Comparison of ENCODE assay signal across 8 cellular contexts in genomic region chr17:48791128-48792032, GRCh38. TPM values are rescaled to one million over a fixed set of nuclear protein-coding genes. Genes with fewer than 3 reads are reported as not detected.
DNase-seq lines count a peak whose midpoint lies in the region; ATAC-seq and TF ChIP-seq lines count a peak whose summit lies in the region.

No MANE protein-coding gene starts in this region.

- ATAC-seq in GM21528 (IDR thresholded peaks at IDR 0.05; ENCODE audit: low FRiP score, unreplicated experiment) (no peak), GM18909 (IDR thresholded peaks at IDR 0.05; ENCODE audit: poor library complexity, unreplicated experiment) (no peak)

- peak; percentile 39 for TF ChIP-seq CTCF in GM20000 (IDR thresholded peaks at IDR 0.05; ENCODE audit: extremely low read depth, missing control alignments)
- TF ChIP-seq CTCF in foreskin fibroblast (IDR thresholded peaks at IDR 0.05; ENCODE audit: low read depth, low read length) = peak; percentile 92
- peak; percentile 87 for TF ChIP-seq CTCF in neural progenitor cell (IDR thresholded peaks at IDR 0.05)

- H3K27ac Mint-ChIP-seq in neural progenitor cell = no peak overlapping the region

- no peak overlapping the region for H3K27ac ChIP-seq in neural progenitor cell

- H3K36me3 Mint-ChIP-seq in neural progenitor cell = no peaks in the 10 kb centered on the region

- peaks cover 44% of the 10 kb centered on the region for H3K27me3 ChIP-seq in neural progenitor cell

- H3K4me1 ChIP-seq in neural progenitor cell = peaks cover 3% of the 10 kb centered on the region

- no peaks in the 10 kb centered on the region for H3F3A ChIP-seq in neural progenitor cell (ENCODE audit: low read depth)

- H3K4me3 ChIP-seq in foreskin fibroblast (ENCODE audit: low read depth in 1 of 2, low read length in 2 of 2) (no peak overlapping the region), neural progenitor cell (no peak overlapping the region)

- H3K79me2 ChIP-seq in neural progenitor cell (ENCODE audit: low read depth) = no peaks in the 10 kb centered on the region

- no peaks in the 10 kb centered on the region for H3K9me3 ChIP-seq in neural progenitor cell (ENCODE audit: low read depth)

- H3K27me3 Mint-ChIP-seq in neural progenitor cell (ENCODE audit: insufficient read depth, low read depth) = peaks cover 16% of the 10 kb centered on the region

- no peaks in the 10 kb centered on the region for H4K20me1 ChIP-seq in neural progenitor cell (ENCODE audit: low read depth)

- no peaks in the 10 kb centered on the region for H3K36me3 ChIP-seq in neural progenitor cell

- H3K4me3 Mint-ChIP-seq in neural progenitor cell = no peak overlapping the region

- DNase-seq in DMS 273 (lab: John Stamatoyannopoulos, UW; ENCODE audit: unreplicated experiment) = peak; percentile 88
- DNase-seq in GM20000 (ENCODE audit: low spot score) = peak; percentile 63
- DNase-seq in NCI-H226 = peak; percentile 74
- peak; percentile 25 for DNase-seq in activated CD8-positive, alpha-beta memory T cell treated with anti-CD3 and anti-CD28 coated beads, Interleukin-2, amount 50 U/mL, for 4 hours
- DNase-seq in foreskin fibroblast = peak; percentile 69 to 88
- peak; percentile 90 for DNase-seq in neural progenitor cell (ENCODE audit: low spot score)

- no peaks in the 10 kb centered on the region for H3K9me3 Mint-ChIP-seq in neural progenitor cell

- peak overlapping the region; percentile 36 for H2AFZ ChIP-seq in neural progenitor cell (replicated peaks)

- H3K4me1 Mint-ChIP-seq in neural progenitor cell = peaks cover 5% of the 10 kb centered on the region

- no peak overlapping the region for H3K9ac ChIP-seq in neural progenitor cell

- no peak overlapping the region for H3K4me2 ChIP-seq in neural progenitor cell

RNA-seq across cellular contexts. Expression of gene TTLL6, which starts 25.6 kb away (rescaled TPM):
- 6.8 and 17.4 TPM in 2 replicates for total RNA-seq in neural progenitor cell (ENCODE audit: low replicate concordance)

RNA-seq across cellular contexts. Expression of gene CALCOCO2, which starts 39.5 kb away (rescaled TPM):
- 23.9 and 34.1 TPM in 2 replicates for total RNA-seq in neural progenitor cell (ENCODE audit: low replicate concordance)

Comparison
In these comparisons a context has a peak if more than half of its experiments do, and no peak if none do; other contexts are left out.
1. DNase-seq: peak in every context shown above with its lines; median percentile 90 in neural progenitor cell; 88 in DMS 273; 78 in foreskin fibroblast; 74 in NCI-H226; 63 in GM20000; 25 in activated CD8-positive, alpha-beta memory T cell treated with anti-CD3 and anti-CD28 coated beads, Interleukin-2, amount 50 U/mL, for 4 hours.
2. CTCF ChIP-seq: peak in every context shown above with its lines; median percentile 92 in foreskin fibroblast; 87 in neural progenitor cell; 39 in GM20000.